In the genomic region with DNA sequence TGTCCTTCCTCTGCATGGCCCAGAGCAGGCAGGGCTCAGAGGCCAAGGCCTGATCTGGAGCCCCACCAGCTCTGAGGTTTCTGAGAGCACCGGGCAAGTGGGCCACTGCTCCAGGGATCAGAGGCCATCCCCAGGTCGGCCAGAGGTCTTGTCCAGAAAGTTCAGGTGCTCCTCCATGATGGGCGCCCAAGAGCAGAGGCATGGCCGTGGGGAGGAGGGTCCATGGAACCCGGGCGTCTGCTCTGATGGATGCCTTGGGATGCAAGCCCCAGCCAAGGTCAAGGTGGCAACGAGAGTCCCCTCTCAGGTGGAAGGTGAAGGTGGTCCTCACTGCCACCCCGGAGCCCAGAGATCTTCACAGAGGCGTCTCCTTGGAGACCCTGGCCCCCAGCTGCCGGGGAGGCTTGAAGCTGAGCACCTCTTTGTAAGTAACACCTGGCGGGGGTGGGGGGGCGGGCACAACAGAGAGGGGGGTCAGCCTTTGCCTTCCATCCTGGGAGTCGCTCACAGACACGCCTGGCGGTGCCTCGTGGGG, we compare ENCODE assay signal across 17 cellular contexts. TPM values are rescaled to one million over a fixed set of nuclear protein-coding genes. Genes with fewer than 3 reads are reported as not detected.
A peak's percentile ranks its signal among the peaks of the same experiment; 100 is the strongest.
DNase-seq lines count a peak whose midpoint lies in the region; ATAC-seq, FAIRE-seq and TF ChIP-seq lines count a peak whose summit lies in the region.
"Had no signal": no experiment of that assay in that cellular context is flagged by ENCODE, and none has a peak within 500 bp of the region (broad histone marks: within the 10 kb centered on the region; RNA-seq: fewer than 3 reads in every experiment).

No MANE protein-coding gene starts in this region.

- ATAC-seq in right cardiac atrium (no peak), Right ventricle myocardium inferior (no peak), gastrocnemius medialis (no peak)
- no peak for ATAC-seq in natural killer cell treated with Interleukin-12 subunit alpha and Interleukin-12 subunit beta and Interleukin-15 and Interleukin-18, amount 100 ng/mL, for 72 hours

- in situ Hi-C loops in gastrocnemius medialis (cut with MboI; ENCODE audit: low sequenced_read_pairs in 4 of 4) = loop anchor here in 2 of 4 donors (10.0 kb wide), 2 partner anchors 72 to 82 kb away; partner anchors contain the start of gene DENND6B (in 1 of the 2)

- H3K9me3 Mint-ChIP-seq in neural progenitor cell = no peaks in the 10 kb centered on the region
- H3K9me3 Mint-ChIP-seq in natural killer cell treated with Interleukin-12 subunit alpha and Interleukin-12 subunit beta and Interleukin-15 and Interleukin-18, amount 100 ng/mL, for 72 hours = no peaks in the 10 kb centered on the region
- H3K9me3 Mint-ChIP-seq: HFFc6 had no signal

- no peaks in the 10 kb centered on the region for H3K36me3 Mint-ChIP-seq in neural progenitor cell
- no peaks in the 10 kb centered on the region for H3K36me3 Mint-ChIP-seq in natural killer cell treated with Interleukin-12 subunit alpha and Interleukin-12 subunit beta and Interleukin-15 and Interleukin-18, amount 100 ng/mL, for 72 hours
- H3K36me3 Mint-ChIP-seq: CD4-positive, CD25-positive, alpha-beta regulatory T cell had no signal

- peaks cover 0 to 80% of the 10 kb centered on the region in 2 experiments; a peak in 1 of 3 replicates for H3K36me3 ChIP-seq in HEK293 (ENCODE audit: control insufficient read depth in 2 of 2, insufficient read depth in 1 of 2, low read length in 2 of 2)
- H3K36me3 ChIP-seq in kidney (ENCODE audit: control insufficient read depth in 1 of 2, insufficient read depth in 2 of 2, low read length in 2 of 2) = no peaks in the 10 kb centered on the region
- H3K36me3 ChIP-seq in gastrocnemius medialis = peaks cover 0 to 12% of the 10 kb centered on the region in 2 donors
- H3K36me3 ChIP-seq in neural progenitor cell = no peaks in the 10 kb centered on the region

- H3K9me3 ChIP-seq in right cardiac atrium (ENCODE audit: control insufficient read depth, low read length) (no peaks in the 10 kb centered on the region), HEK293 (ENCODE audit: control insufficient read depth, insufficient read depth, low read depth, low read length) (no peaks in the 10 kb centered on the region), kidney (ENCODE audit: control insufficient read depth in 1 of 2, low read length in 2 of 2) (no peaks in the 10 kb centered on the region), gastrocnemius medialis (no peaks in the 10 kb centered on the region), neural progenitor cell (ENCODE audit: low read depth) (no peaks in the 10 kb centered on the region)
- H3K9me3 ChIP-seq: BE2C, HAP-1 had no signal

- H3K4me3 ChIP-seq in right cardiac atrium (ENCODE audit: low read length) (no peak overlapping the region), HEK293 (ENCODE audit: low read depth, low read length) (no peak overlapping the region), kidney (ENCODE audit: low read length in 2 of 2) (no peak overlapping the region), gastrocnemius medialis (no peak overlapping the region), neural progenitor cell (no peak overlapping the region)
- H3K4me3 ChIP-seq: HAP-1 had no signal

- H3F3A ChIP-seq in neural progenitor cell (ENCODE audit: low read depth) = peaks cover 19% of the 10 kb centered on the region

- no peak for FAIRE-seq in kidney (lab: Jason Lieb, UNC)
- FAIRE-seq: H1 had no signal

- H3K4me1 ChIP-seq in right cardiac atrium (ENCODE audit: control insufficient read depth, insufficient read depth, low read length) (peaks cover 5% of the 10 kb centered on the region), HEK293 (ENCODE audit: control insufficient read depth, insufficient read depth, low read length) (peaks cover 9% of the 10 kb centered on the region), kidney (ENCODE audit: control insufficient read depth in 1 of 2, insufficient read depth in 1 of 2, low read depth in 1 of 2, low read length in 2 of 2) (peaks cover 12 to 16% of the 10 kb centered on the region in 2 donors), gastrocnemius medialis (peaks cover 35 to 47% of the 10 kb centered on the region in 2 donors), neural progenitor cell (peaks cover 6% of the 10 kb centered on the region)

- H3K27me3 ChIP-seq in right cardiac atrium (ENCODE audit: control insufficient read depth, insufficient read depth) (no peaks in the 10 kb centered on the region), gastrocnemius medialis (no peaks in the 10 kb centered on the region), neural progenitor cell (no peaks in the 10 kb centered on the region)
- H3K27me3 ChIP-seq: BE2C had no signal

- H2AFZ ChIP-seq in neural progenitor cell (replicated peaks) = no peak overlapping the region

- H3K27ac Mint-ChIP-seq in neural progenitor cell = no peak overlapping the region
- H3K27ac Mint-ChIP-seq in natural killer cell treated with Interleukin-12 subunit alpha and Interleukin-12 subunit beta and Interleukin-15 and Interleukin-18, amount 100 ng/mL, for 72 hours = no peak overlapping the region
- H3K27ac Mint-ChIP-seq: CD4-positive, CD25-positive, alpha-beta regulatory T cell; HFFc6 had no signal

- no peak for TF ChIP-seq CTCF in HEK293 (tag by site-specific recombination; IDR thresholded peaks at IDR 0.05)
- no peak for TF ChIP-seq CTCF in kidney (IDR thresholded peaks at IDR 0.05; ENCODE audit: borderline replicate concordance, extremely low read depth, insufficient read depth)
- TF ChIP-seq CTCF in gastrocnemius medialis (IDR thresholded peaks at IDR 0.05 in 4 of 5, conservative IDR thresholded peaks at IDR 0.05 in 1 of 5) = no peak
- no peak for TF ChIP-seq CTCF in neural progenitor cell (IDR thresholded peaks at IDR 0.05)

- H4K20me1 ChIP-seq in neural progenitor cell (ENCODE audit: low read depth) = peaks cover 39% of the 10 kb centered on the region

- CTCF ChIA-PET in HEK293 (lab: Yijun Ruan, JAX) = interaction anchor here (0.5 to 2.6 kb wide), 15 partner anchors 11 to 309 kb away, joined by 3 to 17 read pairs (median 4); partner anchors contain the start of genes PLXNB2, SCO2 and SYCE3

- H3K4me1 Mint-ChIP-seq in neural progenitor cell = peaks cover 4% of the 10 kb centered on the region
- H3K4me1 Mint-ChIP-seq in natural killer cell treated with Interleukin-12 subunit alpha and Interleukin-12 subunit beta and Interleukin-15 and Interleukin-18, amount 100 ng/mL, for 72 hours (ENCODE audit: low read depth in 2 of 2) = peaks cover 5 to 6% of the 10 kb centered on the region in 2 donors

- TF ChIP-seq POLR2A in gastrocnemius medialis (IDR thresholded peaks at IDR 0.05) = no peak

- H3K79me2 ChIP-seq in neural progenitor cell (ENCODE audit: low read depth) = no peaks in the 10 kb centered on the region

- DNase-seq in right cardiac atrium (peak in 2 of 3 donors; percentile 48 to 61), Right ventricle myocardium inferior (ENCODE audit: missing footprints) (no peak), kidney (peak; percentile 71), gastrocnemius medialis (no peak), neural progenitor cell (ENCODE audit: low spot score) (no peak), COLO668 (lab: John Stamatoyannopoulos, UW; ENCODE audit: unreplicated experiment) (no peak)
- no peak for DNase-seq in natural killer cell treated with Interleukin-12 subunit alpha and Interleukin-12 subunit beta and Interleukin-15 and Interleukin-18, amount 100 ng/mL, for 72 hours (ENCODE audit: low spot score)
- DNase-seq: BE2C; CD4-positive, CD25-positive, alpha-beta regulatory T cell; DMS153; DMS79; GDM1; HFFc6; KG1 had no signal

- H3K27me3 Mint-ChIP-seq in neural progenitor cell (ENCODE audit: insufficient read depth, low read depth) = peaks cover 6% of the 10 kb centered on the region
- peaks cover 0 to 2% of the 10 kb centered on the region in 2 donors for H3K27me3 Mint-ChIP-seq in natural killer cell treated with Interleukin-12 subunit alpha and Interleukin-12 subunit beta and Interleukin-15 and Interleukin-18, amount 100 ng/mL, for 72 hours
- H3K27me3 Mint-ChIP-seq: CD4-positive, CD25-positive, alpha-beta regulatory T cell had no signal

- POLR2A ChIA-PET in HEK293 (lab: Yijun Ruan, JAX) = interaction anchor here (0.6 to 1.9 kb wide), 4 partner anchors 10 to 72 kb away, joined by 3 to 7 read pairs (median 6); no protein-coding TSS in a partner anchor

- H3K27ac ChIP-seq in right cardiac atrium (ENCODE audit: low read length) (no peak overlapping the region), HEK293 (ENCODE audit: extremely low read depth, low read depth, low read length) (no peak overlapping the region), kidney (ENCODE audit: low read depth in 2 of 2, low read length in 2 of 2) (no peak overlapping the region), gastrocnemius medialis (peak overlapping the region in 3 of 4 donors; percentile 58 to 99 (median 97)), neural progenitor cell (no peak overlapping the region)

- WGBS in right cardiac atrium = 90% methylated on average over 16 of the region's 16 CpGs

- intact Hi-C loops in right cardiac atrium (cut with DNase I) (loop anchor here in 2 of 4 donors (5.0 kb wide), 1 partner anchor 89 kb away; the partner anchor contains the start of gene PPP6R2 (in 2 of the 2)), Right ventricle myocardium inferior (cut with DNase I) (loop anchor here (2.0 to 5.0 kb wide), 2 partner anchors 18 to 254 kb away; partner anchors contain the start of genes LMF2, MAPK11 and NCAPH2), kidney (cut with DNase I) (no loop called here), gastrocnemius medialis (cut with DNase I; ENCODE audit: low total_unique reads) (loop anchor here (5.0 kb wide), 1 partner anchor 41 kb away; no protein-coding TSS in a partner anchor)

- no peak overlapping the region for H3K4me3 Mint-ChIP-seq in neural progenitor cell
- no peak overlapping the region for H3K4me3 Mint-ChIP-seq in natural killer cell treated with Interleukin-12 subunit alpha and Interleukin-12 subunit beta and Interleukin-15 and Interleukin-18, amount 100 ng/mL, for 72 hours
- H3K4me3 Mint-ChIP-seq: HFFc6 had no signal

- no peak overlapping the region for H3K4me2 ChIP-seq in neural progenitor cell

- no peak overlapping the region for H3K9ac ChIP-seq in kidney (ENCODE audit: low read length in 2 of 2)
- no peak overlapping the region for H3K9ac ChIP-seq in neural progenitor cell

RNA-seq across cellular contexts. Expression of gene HDAC10, which starts 2.0 kb away (rescaled TPM):
- 10 to 100 TPM in 2 of 4 donors, 1 to 10 TPM in 2; 8.7 to 13.5 (median 11.6) TPM for total RNA-seq in right cardiac atrium
- 11.6 TPM for polyA plus RNA-seq in right cardiac atrium
- 14.5 TPM for total RNA-seq in Right ventricle myocardium inferior
- total RNA-seq in kidney = 43.8 TPM
- 20.4 TPM for polyA plus RNA-seq in kidney (ENCODE audit: insufficient read depth, low read depth, low replicate concordance)
- total RNA-seq in gastrocnemius medialis = 10 to 100 TPM in 2 of 4 donors, 1 to 10 TPM in 2; 4.1 to 24.9 (median 8.6) TPM
- 5.4 and 27.6 TPM in 2 replicates for total RNA-seq in neural progenitor cell (ENCODE audit: low replicate concordance)
- total RNA-seq in natural killer cell treated with Interleukin-12 subunit alpha and Interleukin-12 subunit beta and Interleukin-15 and Interleukin-18, amount 100 ng/mL, for 72 hours = 100 to 1,000 TPM in 1 of 2 donors, 10 to 100 TPM in 1; 54.5 to 113 TPM

RNA-seq across cellular contexts. Expression of gene TUBGCP6, which starts 8.3 kb away (rescaled TPM):
- total RNA-seq in right cardiac atrium (10 to 100 TPM; 20.6 to 22.8 (median 22.6) TPM), Right ventricle myocardium inferior (17.5 TPM), kidney (52.0 TPM), gastrocnemius medialis (10 to 100 TPM; 18.7 to 27.4 (median 19.2) TPM), neural progenitor cell (ENCODE audit: low replicate concordance) (16.9 and 44.6 TPM in 2 replicates)
- polyA plus RNA-seq in right cardiac atrium (20.4 TPM), kidney (ENCODE audit: insufficient read depth, low read depth, low replicate concordance) (19.2 TPM)
- 10 to 100 TPM; 47.6 to 80.1 TPM for total RNA-seq in natural killer cell treated with Interleukin-12 subunit alpha and Interleukin-12 subunit beta and Interleukin-15 and Interleukin-18, amount 100 ng/mL, for 72 hours

RNA-seq across cellular contexts. Expression of gene MAPK12, which starts 8.4 kb away (rescaled TPM):
- total RNA-seq in right cardiac atrium (10 to 100 TPM; 10.5 to 14.8 (median 11.2) TPM), Right ventricle myocardium inferior (18.2 TPM), kidney (15.9 TPM), gastrocnemius medialis (100 to 1,000 TPM; 126 to 290 (median 219) TPM), neural progenitor cell (ENCODE audit: low replicate concordance) (18.7 and 28.4 TPM in 2 replicates)
- polyA plus RNA-seq in right cardiac atrium (15.2 TPM), kidney (ENCODE audit: insufficient read depth, low read depth, low replicate concordance) (13.4 TPM)
- total RNA-seq in natural killer cell treated with Interleukin-12 subunit alpha and Interleukin-12 subunit beta and Interleukin-15 and Interleukin-18, amount 100 ng/mL, for 72 hours = 1 to 10 TPM; 1.6 to 9.0 TPM

RNA-seq across cellular contexts. Expression of gene MAPK11, which starts 17.1 kb away (rescaled TPM):
- 1 to 10 TPM; 6.4 to 7.9 (median 7.4) TPM for total RNA-seq in right cardiac atrium
- polyA plus RNA-seq in right cardiac atrium = 8.8 TPM
- total RNA-seq in Right ventricle myocardium inferior = 10.0 TPM
- 18.3 TPM for total RNA-seq in kidney
- polyA plus RNA-seq in kidney (ENCODE audit: insufficient read depth, low read depth, low replicate concordance) = 11.4 TPM
- total RNA-seq in gastrocnemius medialis = 1 to 10 TPM; 1.8 to 4.2 (median 3.4) TPM
- total RNA-seq in neural progenitor cell (ENCODE audit: low replicate concordance) = 0.37 TPM in 1 of 2 replicates, not detected in the other
- total RNA-seq in natural killer cell treated with Interleukin-12 subunit alpha and Interleukin-12 subunit beta and Interleukin-15 and Interleukin-18, amount 100 ng/mL, for 72 hours = 10 to 100 TPM; 10.2 to 15.1 TPM

RNA-seq across cellular contexts. Expression of gene SELENOO, which starts 52.3 kb away (rescaled TPM):
- total RNA-seq in right cardiac atrium (10 to 100 TPM; 14.6 to 16.3 (median 15.3) TPM), Right ventricle myocardium inferior (15.5 TPM), kidney (19.7 TPM), gastrocnemius medialis (10 to 100 TPM; 26.4 to 54.9 (median 34.0) TPM), neural progenitor cell (ENCODE audit: low replicate concordance) (7.6 and 20.8 TPM in 2 replicates)
- polyA plus RNA-seq in right cardiac atrium (17.1 TPM), kidney (ENCODE audit: insufficient read depth, low read depth, low replicate concordance) (42.8 TPM)
- 10 to 100 TPM; 23.4 to 43.3 TPM for total RNA-seq in natural killer cell treated with Interleukin-12 subunit alpha and Interleukin-12 subunit beta and Interleukin-15 and Interleukin-18, amount 100 ng/mL, for 72 hours

Comparison
In these comparisons a context has a peak if more than half of its experiments do, and no peak if none do; other contexts are left out.
1. DNase-seq: peak in right cardiac atrium (2 of 3) and kidney (single experiment); none in Right ventricle myocardium inferior (single experiment), gastrocnemius medialis (0 of 2), neural progenitor cell (single experiment), natural killer cell treated with Interleukin-12 subunit alpha and Interleukin-12 subunit beta and Interleukin-15 and Interleukin-18, amount 100 ng/mL, for 72 hours (single experiment) and COLO668 (single experiment).
2. H3K27ac ChIP-seq: peak in gastrocnemius medialis (3 of 4); none in right cardiac atrium (single experiment), HEK293 (single experiment), kidney (0 of 2) and neural progenitor cell (single experiment).